Comparison of ENCODE assay signal across 18 cellular contexts in the genomic region with DNA sequence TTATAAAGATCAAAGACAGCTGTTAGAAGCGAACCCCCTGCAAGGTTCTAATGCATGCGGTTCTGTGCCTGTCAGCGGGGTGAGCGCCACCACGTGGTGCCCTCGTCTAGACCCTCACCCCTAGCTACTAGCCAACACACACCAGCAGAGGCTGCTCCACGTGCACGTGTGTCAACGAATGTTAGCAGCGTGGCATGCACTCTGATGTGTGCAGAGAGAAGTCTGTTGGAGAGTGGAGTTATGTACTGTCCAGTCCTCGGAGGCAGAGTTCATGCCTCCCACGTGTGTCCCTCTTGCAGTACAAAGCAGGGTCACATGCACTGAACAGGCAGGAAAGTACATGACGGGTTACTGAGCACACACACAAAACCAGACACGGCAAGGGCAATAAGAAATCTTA.
"Had no signal": no experiment of that assay in that cellular context is flagged by ENCODE, and none has a peak within 500 bp of the region (broad histone marks: within the 10 kb centered on the region; RNA-seq: fewer than 3 reads in every experiment).

No MANE protein-coding gene starts in this region.

- H3K27me3 Mint-ChIP-seq: activated naive CD8-positive, alpha-beta T cell treated with anti-CD3 and anti-CD28 coated beads for 36 hours; brain; memory B cell; naive thymus-derived CD8-positive, alpha-beta T cell; stimulated activated naive CD8-positive, alpha-beta T cell treated with anti-CD3 and anti-CD28 coated beads, Interleukin-15, Interleukin-2, amounts not matched to agents 100 ng/mL and 50 ng/mL, for 24 hours had no signal

- H3K9me3 Mint-ChIP-seq: activated naive CD8-positive, alpha-beta T cell treated with anti-CD3 and anti-CD28 coated beads for 36 hours; activated T-helper 1 cell treated with anti-CD3 and anti-CD28 coated beads, Interleukin-12 subunit alpha, Interleukin-12 subunit beta, Interleukin-2, Interleukin-4 antibody, amounts not matched to agents 30 ng/mL and 10 ng/mL and 1 ng/mL, durations not matched to agents 14 hours and 24 hours and 36 hours; brain; memory B cell; naive thymus-derived CD8-positive, alpha-beta T cell; stimulated activated naive CD8-positive, alpha-beta T cell treated with anti-CD3 and anti-CD28 coated beads, Interleukin-15, Interleukin-2, amounts not matched to agents 100 ng/mL and 50 ng/mL, for 24 hours had no signal

- H3K27ac ChIP-seq: prostate gland had no signal

- H3K9me3 ChIP-seq: left ventricle myocardium inferior, prostate gland had no signal

- DNase-seq: activated CD4-positive, alpha-beta T cell treated with anti-CD3 and anti-CD28 coated beads, Interleukin-2, amount 50 U/mL, for 1 hour; activated CD8-positive, alpha-beta memory T cell treated with anti-CD3 and anti-CD28 coated beads for 24 hours; activated naive CD8-positive, alpha-beta T cell treated with anti-CD3 and anti-CD28 coated beads for 36 hours; amygdala; cortex of kidney; effector CD4-positive, alpha-beta T cell; foreskin melanocyte; head of caudate nucleus; left ventricle myocardium inferior; naive thymus-derived CD8-positive, alpha-beta T cell; nucleus accumbens; right cardiac atrium; small intestine had no signal

- ATAC-seq: naive thymus-derived CD8-positive, alpha-beta T cell; right cardiac atrium had no signal

- H3K27ac Mint-ChIP-seq: activated naive CD8-positive, alpha-beta T cell treated with anti-CD3 and anti-CD28 coated beads for 36 hours; activated T-helper 1 cell treated with anti-CD3 and anti-CD28 coated beads, Interleukin-12 subunit alpha, Interleukin-12 subunit beta, Interleukin-2, Interleukin-4 antibody, amounts not matched to agents 30 ng/mL and 10 ng/mL and 1 ng/mL, durations not matched to agents 14 hours and 24 hours and 36 hours; memory B cell; naive thymus-derived CD8-positive, alpha-beta T cell; stimulated activated naive CD8-positive, alpha-beta T cell treated with anti-CD3 and anti-CD28 coated beads, Interleukin-15, Interleukin-2, amounts not matched to agents 100 ng/mL and 50 ng/mL, for 24 hours had no signal

- H3K4me3 Mint-ChIP-seq: activated naive CD8-positive, alpha-beta T cell treated with anti-CD3 and anti-CD28 coated beads for 36 hours; activated T-helper 1 cell treated with anti-CD3 and anti-CD28 coated beads, Interleukin-12 subunit alpha, Interleukin-12 subunit beta, Interleukin-2, Interleukin-4 antibody, amounts not matched to agents 30 ng/mL and 10 ng/mL and 1 ng/mL, durations not matched to agents 14 hours and 24 hours and 36 hours; brain; memory B cell; naive thymus-derived CD8-positive, alpha-beta T cell; stimulated activated naive CD8-positive, alpha-beta T cell treated with anti-CD3 and anti-CD28 coated beads, Interleukin-15, Interleukin-2, amounts not matched to agents 100 ng/mL and 50 ng/mL, for 24 hours had no signal

- H3K4me3 ChIP-seq: left ventricle myocardium inferior, prostate gland had no signal
